ENCODE assay signal across 24 cellular contexts in genomic region chr6:87553159-87553765, GRCh38. TPM values are rescaled to one million over a fixed set of nuclear protein-coding genes. Genes with fewer than 3 reads are reported as not detected.
DNase-seq lines count a peak whose midpoint lies in the region; ATAC-seq, FAIRE-seq and TF ChIP-seq lines count a peak whose summit lies in the region.
"Had no signal": no experiment of that assay in that cellular context is flagged by ENCODE, and none has a peak within 500 bp of the region (broad histone marks: within the 10 kb centered on the region; RNA-seq: fewer than 3 reads in every experiment).

No MANE protein-coding gene starts in this region.

- no peak overlapping the region for H3K4me3 Mint-ChIP-seq in activated T-cell treated with anti-CD3 and anti-CD28 coated beads, Interleukin-2, amount 50 U/mL, for 72 hours

- H3K36me3 Mint-ChIP-seq in activated T-cell treated with anti-CD3 and anti-CD28 coated beads, Interleukin-2, amount 50 U/mL, for 72 hours (ENCODE audit: insufficient read depth in 2 of 2), result peaks cover 7 to 9% of the 10 kb centered on the region in 2 donors

- peaks cover 2 to 9% of the 10 kb centered on the region in 2 experiments; a peak in 2 of 5 replicates for H3K4me1 ChIP-seq in K562 (replicated peaks in 1 of 2; ENCODE audit: control insufficient read depth in 2 of 2, insufficient read depth in 2 of 2, low read length in 2 of 2)
- no peaks in the 10 kb centered on the region for H3K4me1 ChIP-seq in liver (ENCODE audit: control insufficient read depth in 4 of 4, insufficient read depth in 4 of 4, low read length in 3 of 4)
- peaks cover 0 to 7% (median 0%) of the 10 kb centered on the region in 5 donors for H3K4me1 ChIP-seq in subcutaneous abdominal adipose tissue (ENCODE audit: control insufficient read depth in 5 of 5, insufficient read depth in 5 of 5, low read length in 5 of 5)
- H3K4me1 ChIP-seq in A673 (ENCODE audit: insufficient read depth, low read length, poor library complexity, severe bottlenecking), result peaks cover 10% of the 10 kb centered on the region

- no peak for DNase-seq in activated T-cell treated with anti-CD3 and anti-CD28 coated beads, Interleukin-2, amount 50 U/mL, for 72 hours
- DNase-seq in activated T-cell treated with anti-CD3 and anti-CD28 coated beads for 4 hours (no peak), K562 (ENCODE audit: extremely low read depth in 1 of 4, low spot score in 3 of 4) (no peak), A673 (ENCODE audit: low spot score) (no peak), mesenteric fat pad (ENCODE audit: low spot score) (no peak)
- DNase-seq: AML-193, C1 segment of cervical spinal cord, DMS53, GDM1, KG1, NCI-H1092 treated with DMSO at 0.1 percent for 48 hours, NCI-H146, NCI-H2029, NCI-H2227 treated with DMSO at 0.1 percent for 48 hours, NCI-H510A, NCI-H748 treated with DMSO at 0.1 percent for 48 hours, PC-9, RPMI8226, SHP77 had no signal

- intact Hi-C loops in K562 (cut with micrococcal nuclease), result no loop called here
- intact Hi-C loops in A673 (cut with micrococcal nuclease; ENCODE audit: unreplicated experiment), result no loop called here

- 89% methylated on average over 4 of the region's 4 CpGs for WGBS in K562 (ENCODE audit: insufficient coverage, low coverage, missing lambda C conversion rate)
- 72% methylated on average over 4 of the region's 4 CpGs for WGBS in liver

- no peak for TF ChIP-seq EP300 in K562 (IDR thresholded peaks at IDR 0.05; ENCODE audit: low read length)

- H3K36me3 ChIP-seq in K562 (ENCODE audit: control insufficient read depth, insufficient read depth, low read length), result peaks cover 65% of the 10 kb centered on the region
- H3K36me3 ChIP-seq in liver (ENCODE audit: control insufficient read depth in 4 of 4, insufficient read depth in 3 of 4, low read depth in 1 of 4, low read length in 3 of 4), result peaks cover 0 to 13% (median 5%) of the 10 kb centered on the region in 4 donors
- H3K36me3 ChIP-seq in subcutaneous abdominal adipose tissue (ENCODE audit: control insufficient read depth in 5 of 5, insufficient read depth in 5 of 5, low read length in 5 of 5), result peaks cover 17 to 25% (median 22%) of the 10 kb centered on the region in 5 donors
- H3K36me3 ChIP-seq in A673 (ENCODE audit: insufficient read depth, low read length, poor library complexity, severe bottlenecking), result peaks cover 29% of the 10 kb centered on the region

- no peak overlapping the region for H2AFZ ChIP-seq in K562 (ENCODE audit: low read depth, low read length)
- H2AFZ ChIP-seq: PC-9 had no signal

- H3K9me3 Mint-ChIP-seq in activated T-cell treated with anti-CD3 and anti-CD28 coated beads, Interleukin-2, amount 50 U/mL, for 72 hours, result no peaks in the 10 kb centered on the region

- H3K27me3 Mint-ChIP-seq in activated T-cell treated with anti-CD3 and anti-CD28 coated beads, Interleukin-2, amount 50 U/mL, for 72 hours (ENCODE audit: low read depth), result no peaks in the 10 kb centered on the region

- TF ChIP-seq CTCF in K562 (IDR thresholded peaks at IDR 0.05 in 2 of 3, conservative IDR thresholded peaks at IDR 0.05 in 1 of 3; ENCODE audit: insufficient read depth in 2 of 3, low read depth in 1 of 3, low read length in 3 of 3) (no peak), liver (IDR thresholded peaks at IDR 0.05; ENCODE audit: low read depth, low read length, missing input control) (no peak), A673 (conservative IDR thresholded peaks at IDR 0.05; ENCODE audit: low read depth, low read length) (no peak)

- H3K9me3 ChIP-seq in K562 (replicated peaks; ENCODE audit: control insufficient read depth, insufficient read depth, low read depth, low read length) (no peaks in the 10 kb centered on the region), liver (ENCODE audit: control insufficient read depth in 4 of 4, low read length in 3 of 4) (no peaks in the 10 kb centered on the region), subcutaneous abdominal adipose tissue (ENCODE audit: control insufficient read depth in 5 of 5, low read length in 5 of 5) (no peaks in the 10 kb centered on the region), A673 (ENCODE audit: low read depth, low read length, poor library complexity, severe bottlenecking) (no peaks in the 10 kb centered on the region)

- H3K4me1 Mint-ChIP-seq in activated T-cell treated with anti-CD3 and anti-CD28 coated beads, Interleukin-2, amount 50 U/mL, for 72 hours (ENCODE audit: low read depth), result no peaks in the 10 kb centered on the region

- no peaks in the 10 kb centered on the region for H3K9me1 ChIP-seq in K562 (ENCODE audit: control insufficient read depth, insufficient read depth, low read length)

- H3K27ac Mint-ChIP-seq in activated T-cell treated with anti-CD3 and anti-CD28 coated beads, Interleukin-2, amount 50 U/mL, for 72 hours, result peak overlapping the region; percentile 9

- no peak for TF ChIP-seq POLR2A in K562 (conservative IDR thresholded peaks at IDR 0.05)

- no peaks in the 10 kb centered on the region for H4K20me1 ChIP-seq in K562 (replicated peaks; ENCODE audit: control insufficient read depth, insufficient read depth, low read length)

- H3K79me2 ChIP-seq in K562 (ENCODE audit: control insufficient read depth, insufficient read depth, low read length), result 0 out of 3 replicates have a peak, but pooled peaks cover 2% of the 10 kb centered on the region

- H3K4me2 ChIP-seq in K562 (ENCODE audit: insufficient read depth, low read length), result no peak overlapping the region
- H3K4me2 ChIP-seq: PC-9 had no signal

- BruUV-seq in K562 (replicated peaks; lab: Mats Ljungman, UMichigan) (no TSS peak), A673 (replicated peaks; lab: Mats Ljungman, UMichigan) (no TSS peak)

- no peaks in the 10 kb centered on the region for H3K27me3 ChIP-seq in K562 (ENCODE audit: control insufficient read depth in 2 of 2, insufficient read depth in 2 of 2, low read length in 2 of 2)
- H3K27me3 ChIP-seq in liver (ENCODE audit: control insufficient read depth in 4 of 4, insufficient read depth in 4 of 4, low read length in 3 of 4), result no peaks in the 10 kb centered on the region
- no peaks in the 10 kb centered on the region for H3K27me3 ChIP-seq in subcutaneous abdominal adipose tissue (ENCODE audit: control insufficient read depth in 5 of 5, insufficient read depth in 4 of 5, low read length in 5 of 5)
- H3K27me3 ChIP-seq in A673 (replicated peaks; ENCODE audit: insufficient read depth, low read depth, low read length, poor library complexity), result no peaks in the 10 kb centered on the region

- CTCF ChIA-PET in K562 (lab: Yijun Ruan, JAX; ENCODE audit: low intra/inter-chr PET ratio), result no interaction called here
- CTCF ChIA-PET in A673 (lab: Charles Lee), result no interaction called here

- in situ Hi-C loops in K562 (cut with MboI), result no loop called here

- FAIRE-seq in K562 (lab: Jason Lieb, UNC), result no peak
- FAIRE-seq: D721Med had no signal

- H3K9ac ChIP-seq in K562 (ENCODE audit: insufficient read depth in 1 of 2, low read depth in 2 of 2, low read length in 2 of 2) (no peak overlapping the region), liver (ENCODE audit: low read depth in 1 of 2, low read length in 2 of 2) (no peak overlapping the region), subcutaneous abdominal adipose tissue (ENCODE audit: low read length in 5 of 5) (no peak overlapping the region)

- POLR2A ChIA-PET in K562 (lab: Yijun Ruan, JAX) (no interaction called here), A673 (lab: Charles Lee; ENCODE audit: low non-redundant PET) (no interaction called here)

- H3K27ac ChIP-seq in K562 (ENCODE audit: extremely low read depth, low read depth, low read length) (no peak overlapping the region), liver (ENCODE audit: low read depth in 1 of 2, low read length in 2 of 2) (no peak overlapping the region), subcutaneous abdominal adipose tissue (ENCODE audit: low read depth, low read length) (peak overlapping the region; percentile 38), A673 (ENCODE audit: low read depth, low read length, poor library complexity, severe bottlenecking) (no peak overlapping the region)
- H3K27ac ChIP-seq: 22Rv1, PC-9 had no signal

- no peak for ATAC-seq in activated T-cell treated with anti-CD3 and anti-CD28 coated beads, Interleukin-2, amount 50 U/mL, for 72 hours (replicated peaks in 1 of 2)
- ATAC-seq in K562 (no peak), HG03432 (IDR thresholded peaks at IDR 0.05; ENCODE audit: unreplicated experiment) (no peak)

- H3K4me3 ChIP-seq in K562, result no peak overlapping the region
- no peak overlapping the region for H3K4me3 ChIP-seq in liver (ENCODE audit: low read depth in 1 of 3, low read length in 3 of 3)
- no peak overlapping the region for H3K4me3 ChIP-seq in subcutaneous abdominal adipose tissue (ENCODE audit: low read depth in 1 of 5, low read length in 5 of 5)
- H3K4me3 ChIP-seq in A673 (ENCODE audit: low read depth, low read length, poor library complexity, severe bottlenecking), result no peak overlapping the region
- H3K4me3 ChIP-seq: PC-9 had no signal

- TF ChIP-seq RAD21 in K562 (CRISPR knock-in tag; conservative IDR thresholded peaks at IDR 0.05 in 1 of 2, IDR thresholded peaks at IDR 0.05 in 1 of 2) (no peak), liver (IDR thresholded peaks at IDR 0.05) (peak in 1 of 2 donors; percentile 3)

RNA-seq across cellular contexts. Expression of gene RARS2, which starts 36.5 kb away (rescaled TPM):
- 10 to 100 TPM; 20.7 to 23.2 TPM for total RNA-seq in activated T-cell treated with anti-CD3 and anti-CD28 coated beads, Interleukin-2, amount 50 U/mL, for 72 hours
- total RNA-seq in K562 (2011; cell fraction: chromatin; rRNA removed; ENCODE audit: low replicate concordance), result 18.9 and 62.8 TPM in 2 replicates
- 13.2 and 15.1 TPM in 2 replicates for total RNA-seq in K562 (2011; cell fraction: nucleolus; rRNA removed)
- total RNA-seq in K562 (2011; cell fraction: nucleoplasm; rRNA removed), result 17.4 and 17.9 TPM in 2 replicates
- total RNA-seq in K562 (2014; rRNA removed) (27.1 and 30.0 TPM in 2 replicates), K562 (2014; rRNA removed; fragmentation: Illumina TruSeq; extraction: Trizol) (43.4 and 52.9 TPM in 2 replicates), K562 (2015; rRNA removed; fragmentation: Illumina TruSeq; extraction: Trizol) (41.7 and 45.3 TPM in 2 replicates), K562 (2021) (32.9 and 33.5 TPM in 2 replicates), liver (10 to 100 TPM; 14.6 to 18.1 TPM), A673 (2021) (44.3 and 47.2 TPM in 2 replicates), mesenteric fat pad (38.5 TPM)
- polyA plus RNA-seq in K562 (2011; rRNA removed) (28.0 and 30.7 TPM in 2 replicates), K562 (2014; fragmentation: Illumina TruSeq; extraction: Trizol) (37.5 and 46.4 TPM in 2 replicates), K562 (2014; fragmentation: Nextera tagmentation; extraction: Ambion mirVana) (10 to 100 TPM; 57.4 to 92.7 TPM), K562 (2014; rRNA removed) (33.3 and 33.9 TPM in 2 replicates), liver (10 to 100 TPM; 10.9 to 19.2 TPM)
- 7.6 and 12.6 TPM in 2 replicates for polyA plus RNA-seq in K562 (2011; cell fraction: cytosol; rRNA removed)
- 19.2 and 28.4 TPM in 2 replicates for polyA plus RNA-seq in K562 (2011; cell fraction: nucleus; rRNA removed)
- polyA plus RNA-seq in K562 (2012), result 32.8 and 38.1 TPM in 2 replicates
- polyA minus RNA-seq in K562 (2011; rRNA and poly(A)+ RNA removed), result 27.3 and 30.1 TPM in 2 replicates
- 7.2 and 8.1 TPM in 2 replicates for polyA minus RNA-seq in K562 (2011; cell fraction: cytosol; rRNA and poly(A)+ RNA removed)
- polyA minus RNA-seq in K562 (2011; cell fraction: nucleus; rRNA and poly(A)+ RNA removed), result 17.9 and 26.8 TPM in 2 replicates

RNA-seq across cellular contexts. Expression of gene ORC3, which starts 36.7 kb away (rescaled TPM):
- total RNA-seq in activated T-cell treated with anti-CD3 and anti-CD28 coated beads, Interleukin-2, amount 50 U/mL, for 72 hours, result 10 to 100 TPM; 35.2 to 38.3 TPM
- total RNA-seq in K562 (2011; cell fraction: chromatin; rRNA removed; ENCODE audit: low replicate concordance), result 53.2 and 151 TPM in 2 replicates
- 21.5 and 31.5 TPM in 2 replicates for total RNA-seq in K562 (2011; cell fraction: nucleolus; rRNA removed)
- 74.9 and 108 TPM in 2 replicates for total RNA-seq in K562 (2011; cell fraction: nucleoplasm; rRNA removed)
- total RNA-seq in K562 (2014; rRNA removed) (28.8 and 34.7 TPM in 2 replicates), K562 (2014; rRNA removed; fragmentation: Illumina TruSeq; extraction: Trizol) (74.8 and 79.8 TPM in 2 replicates), K562 (2015; rRNA removed; fragmentation: Illumina TruSeq; extraction: Trizol) (50.3 and 57.8 TPM in 2 replicates), K562 (2021) (47.5 and 49.0 TPM in 2 replicates), liver (10 to 100 TPM; 12.1 to 14.5 TPM), A673 (2021) (46.5 and 48.8 TPM in 2 replicates), mesenteric fat pad (18.5 TPM)
- polyA plus RNA-seq in K562 (2011; rRNA removed) (79.9 and 111 TPM in 2 replicates), K562 (2014; fragmentation: Illumina TruSeq; extraction: Trizol) (59.9 and 79.1 TPM in 2 replicates), K562 (2014; fragmentation: Nextera tagmentation; extraction: Ambion mirVana) (100 to 1,000 TPM; 128 to 159 TPM), K562 (2014; rRNA removed) (45.1 and 52.1 TPM in 2 replicates), liver (1 to 10 TPM; 5.2 to 8.9 TPM)
- polyA plus RNA-seq in K562 (2011; cell fraction: cytosol; rRNA removed), result 19.0 and 33.2 TPM in 2 replicates
- polyA plus RNA-seq in K562 (2011; cell fraction: nucleus; rRNA removed), result 39.7 and 53.3 TPM in 2 replicates
- 33.8 and 36.8 TPM in 2 replicates for polyA plus RNA-seq in K562 (2012)
- polyA minus RNA-seq in K562 (2011; rRNA and poly(A)+ RNA removed), result 115 and 120 TPM in 2 replicates
- polyA minus RNA-seq in K562 (2011; cell fraction: cytosol; rRNA and poly(A)+ RNA removed), result 17.9 and 27.9 TPM in 2 replicates
- 35.0 and 63.3 TPM in 2 replicates for polyA minus RNA-seq in K562 (2011; cell fraction: nucleus; rRNA and poly(A)+ RNA removed)
